1 cellular context compared by ENCODE assay signal in genomic region chr19:6667114-6667627, GRCh38.
TF ChIP-seq lines count a peak whose summit lies in the region.

No MANE protein-coding gene starts in this region.

TF ChIP-seq in IMR-90, 13 proteins besides CTCF, POLR2A, EP300 and RAD21:
- TF ChIP-seq NFE2L2 (IDR thresholded peaks at IDR 0.05; ENCODE audit: low read depth, low read length) (no peak), BHLHE40 (IDR thresholded peaks at IDR 0.05; ENCODE audit: low read depth, low read length) (no peak), CHD1 (IDR thresholded peaks at IDR 0.05; ENCODE audit: low read depth, low read length) (no peak), FOS (IDR thresholded peaks at IDR 0.05; ENCODE audit: low read depth, low read length) (no peak), MAZ (IDR thresholded peaks at IDR 0.05; ENCODE audit: borderline replicate concordance, low read depth, low read length) (no peak), SMC3 (IDR thresholded peaks at IDR 0.05; ENCODE audit: low read depth, low read length) (no peak), ELK1 (IDR thresholded peaks at IDR 0.05; ENCODE audit: borderline replicate concordance, low read depth, low read length) (no peak), MXI1 (IDR thresholded peaks at IDR 0.05; ENCODE audit: borderline replicate concordance, low read depth, low read length) (no peak), RFX5 (IDR thresholded peaks at IDR 0.05; ENCODE audit: low read depth, low read length) (no peak), CEBPB (IDR thresholded peaks at IDR 0.05; ENCODE audit: low read depth, low read length) (no peak), RCOR1 (IDR thresholded peaks at IDR 0.05; ENCODE audit: insufficient replicate concordance, low read length) (no peak), MAFK (IDR thresholded peaks at IDR 0.05; ENCODE audit: low read depth, low read length) (no peak)
- TF ChIP-seq, protein P1, sequence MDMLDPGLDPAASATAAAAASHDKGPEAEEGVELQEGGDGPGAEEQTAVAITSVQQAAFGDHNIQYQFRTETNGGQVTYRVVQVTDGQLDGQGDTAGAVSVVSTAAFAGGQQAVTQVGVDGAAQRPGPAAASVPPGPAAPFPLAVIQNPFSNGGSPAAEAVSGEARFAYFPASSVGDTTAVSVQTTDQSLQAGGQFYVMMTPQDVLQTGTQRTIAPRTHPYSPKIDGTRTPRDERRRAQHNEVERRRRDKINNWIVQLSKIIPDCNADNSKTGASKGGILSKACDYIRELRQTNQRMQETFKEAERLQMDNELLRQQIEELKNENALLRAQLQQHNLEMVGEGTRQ (IDR thresholded peaks at IDR 0.05; ENCODE audit: low read depth, low read length): no peak
